ENCODE assay signal across 8 cellular contexts in genomic region chr16:20774703-20775362, GRCh38. TPM values are rescaled to one million over a fixed set of nuclear protein-coding genes. Genes with fewer than 3 reads are reported as not detected.
A peak's percentile ranks its signal among the peaks of the same experiment; 100 is the strongest.
DNase-seq lines count a peak whose midpoint lies in the region; ATAC-seq and TF ChIP-seq lines count a peak whose summit lies in the region.

No MANE protein-coding gene starts in this region.

- H3K9me3 Mint-ChIP-seq in activated T-cell treated with anti-CD3 and anti-CD28 coated beads, Interleukin-2, amount 50 U/mL, for 4 hours = no peaks in the 10 kb centered on the region

- no peaks in the 10 kb centered on the region for H3K79me2 ChIP-seq in PC-9 (ENCODE audit: low read depth)

- H3K36me3 Mint-ChIP-seq in activated T-cell treated with anti-CD3 and anti-CD28 coated beads, Interleukin-2, amount 50 U/mL, for 4 hours (ENCODE audit: insufficient read depth) = peaks cover 9% of the 10 kb centered on the region

- H3K4me3 ChIP-seq in HL-60 (replicated peaks; ENCODE audit: insufficient read depth, low read length) (no peak overlapping the region), PC-9 (no peak overlapping the region)

- H3K27ac ChIP-seq in HL-60 (replicated peaks) (no peak overlapping the region), PC-9 (no peak overlapping the region)

- H3K9me3 ChIP-seq in PC-9 (ENCODE audit: insufficient read depth, low read depth) = no peaks in the 10 kb centered on the region

- H3K27me3 Mint-ChIP-seq in activated T-cell treated with anti-CD3 and anti-CD28 coated beads, Interleukin-2, amount 50 U/mL, for 4 hours (ENCODE audit: low read depth) = no peaks in the 10 kb centered on the region

- no peaks in the 10 kb centered on the region for H4K20me1 ChIP-seq in PC-9 (ENCODE audit: insufficient read depth)

- no peak overlapping the region for H3K4me3 Mint-ChIP-seq in activated T-cell treated with anti-CD3 and anti-CD28 coated beads, Interleukin-2, amount 50 U/mL, for 4 hours

- CTCF ChIA-PET in PC-9 (lab: Charles Lee) = interaction anchor here (0.7 kb wide), 1 partner anchor 45 kb away, joined by 7 read pairs; no protein-coding TSS in a partner anchor

- no peaks in the 10 kb centered on the region for H3K4me1 ChIP-seq in PC-9 (replicated peaks; ENCODE audit: insufficient read depth)

- no peaks in the 10 kb centered on the region for H3K4me1 Mint-ChIP-seq in activated T-cell treated with anti-CD3 and anti-CD28 coated beads, Interleukin-2, amount 50 U/mL, for 4 hours (ENCODE audit: low read depth)

- no peak overlapping the region for H2AFZ ChIP-seq in PC-9

- H3K27me3 ChIP-seq in HL-60 (ENCODE audit: insufficient read depth, poor library complexity, severe bottlenecking) (no peaks in the 10 kb centered on the region), PC-9 (ENCODE audit: insufficient read depth, low read depth) (no peaks in the 10 kb centered on the region; the same call in 1 of the 2 replicates)

- peak; percentile 83 for TF ChIP-seq CTCF in HL-60 (IDR thresholded peaks at IDR 0.05; ENCODE audit: insufficient read depth, low read length)
- TF ChIP-seq CTCF in PC-9 (conservative IDR thresholded peaks at IDR 0.05) = peak; percentile 74

- POLR2A ChIA-PET in PC-9 (lab: Charles Lee; ENCODE audit: unreplicated experiment) = no interaction called here

- H3F3A ChIP-seq in PC-9 (ENCODE audit: insufficient read depth, low read depth) = no peaks in the 10 kb centered on the region

- ATAC-seq in activated T-cell treated with anti-CD3 and anti-CD28 coated beads, Interleukin-2, amount 50 U/mL, for 4 hours = peak; percentile 43 to 67
- no peak for ATAC-seq in HG03025 (IDR thresholded peaks at IDR 0.05; ENCODE audit: low FRiP score, unreplicated experiment)

- H3K9me2 ChIP-seq in PC-9 (ENCODE audit: insufficient read depth) = no peaks in the 10 kb centered on the region

- no TSS peak for BruUV-seq in PC-9 (replicated peaks; lab: Mats Ljungman, UMichigan)

- intact Hi-C loops in PC-9 (cut with micrococcal nuclease; ENCODE audit: unreplicated experiment) = no loop called here

- DNase-seq in D341Med (ENCODE audit: low spot score) (peak; percentile 82), HL-60 (ENCODE audit: low read depth in 1 of 2, low spot score in 1 of 2) (peak; percentile 39 to 72), PC-9 (peak in 1 of 2 experiments; percentile 64), foreskin melanocyte (peak; percentile 36), renal cortical epithelial cell (ENCODE audit: low read depth) (peak; percentile 80), OCI-M2 (lab: John Stamatoyannopoulos, UW; ENCODE audit: unreplicated experiment) (no peak)
- DNase-seq in activated T-cell treated with anti-CD3 and anti-CD28 coated beads, Interleukin-2, amount 50 U/mL, for 4 hours = peak; percentile 43

- no peak overlapping the region for H3K4me2 ChIP-seq in PC-9

- no peaks in the 10 kb centered on the region for H3K36me3 ChIP-seq in PC-9 (ENCODE audit: low read depth)

RNA-seq across cellular contexts. Expression of gene ACSM3, which starts 11.0 kb away (rescaled TPM):
- 1.1 and 2.4 TPM in 2 replicates for total RNA-seq in PC-9 (2021)
- 1 to 10 TPM; 4.3 to 5.7 (median 4.6) TPM for total RNA-seq in activated T-cell treated with anti-CD3 and anti-CD28 coated beads, Interleukin-2, amount 50 U/mL, for 4 hours
- total RNA-seq in renal cortical epithelial cell = 8.5 and 34.6 TPM in 2 replicates

RNA-seq across cellular contexts. Expression of gene ERI2, which starts 31.4 kb away (rescaled TPM):
- 25.6 and 29.5 TPM in 2 replicates for total RNA-seq in PC-9 (2021)
- total RNA-seq in activated T-cell treated with anti-CD3 and anti-CD28 coated beads, Interleukin-2, amount 50 U/mL, for 4 hours = 1 to 10 TPM; 8.1 to 9.4 (median 9.4) TPM
- total RNA-seq in renal cortical epithelial cell = 24.3 and 29.9 TPM in 2 replicates

RNA-seq across cellular contexts. Expression of gene REXO5, which starts 31.5 kb away (rescaled TPM):
- total RNA-seq in PC-9 (2021) = 9.5 and 13.2 TPM in 2 replicates
- total RNA-seq in activated T-cell treated with anti-CD3 and anti-CD28 coated beads, Interleukin-2, amount 50 U/mL, for 4 hours = 1 to 10 TPM; 2.9 to 3.9 (median 2.9) TPM
- total RNA-seq in renal cortical epithelial cell = 3.8 and 4.2 TPM in 2 replicates

RNA-seq across cellular contexts. Expression of gene THUMPD1, which starts 33.2 kb away (rescaled TPM):
- total RNA-seq in PC-9 (2021) (35.0 and 36.0 TPM in 2 replicates), renal cortical epithelial cell (60.4 and 88.6 TPM in 2 replicates)
- 10 to 100 TPM; 54.7 to 57.5 (median 55.7) TPM for total RNA-seq in activated T-cell treated with anti-CD3 and anti-CD28 coated beads, Interleukin-2, amount 50 U/mL, for 4 hours
